1 cellular context compared by ENCODE assay signal in the genomic region with DNA sequence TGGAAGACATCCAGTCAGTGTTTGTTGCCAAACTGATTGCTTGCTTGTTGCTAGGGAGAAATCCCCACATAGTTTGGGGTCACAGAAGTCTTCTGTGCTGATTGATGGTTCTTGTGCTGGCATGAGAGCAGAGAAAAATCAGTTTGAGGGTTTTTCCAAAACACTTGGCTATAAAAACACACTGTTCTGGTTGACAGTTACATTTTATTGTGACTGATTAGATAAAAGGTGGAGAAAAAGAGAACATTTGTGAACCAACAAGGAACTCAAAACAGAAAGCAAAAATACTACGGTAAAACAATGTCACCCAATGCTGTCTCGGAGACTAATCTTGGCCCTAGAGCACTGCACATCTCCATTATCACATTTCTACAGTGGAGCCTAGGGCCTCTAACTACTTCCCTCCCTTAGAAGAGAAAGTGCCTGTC.
TF ChIP-seq lines count a peak whose summit lies in the region.

No MANE protein-coding gene starts in this region.

TF ChIP-seq in HepG2, 621 proteins besides CTCF, POLR2A, EP300 and RAD21:
- no peak for TF ChIP-seq TBX2 (CRISPR knock-in tag; IDR thresholded peaks at IDR 0.05; ENCODE audit: borderline replicate concordance)
- no peak for TF ChIP-seq ZNF720 (CRISPR knock-in tag; IDR thresholded peaks at IDR 0.05)
- TF ChIP-seq, protein P1, sequence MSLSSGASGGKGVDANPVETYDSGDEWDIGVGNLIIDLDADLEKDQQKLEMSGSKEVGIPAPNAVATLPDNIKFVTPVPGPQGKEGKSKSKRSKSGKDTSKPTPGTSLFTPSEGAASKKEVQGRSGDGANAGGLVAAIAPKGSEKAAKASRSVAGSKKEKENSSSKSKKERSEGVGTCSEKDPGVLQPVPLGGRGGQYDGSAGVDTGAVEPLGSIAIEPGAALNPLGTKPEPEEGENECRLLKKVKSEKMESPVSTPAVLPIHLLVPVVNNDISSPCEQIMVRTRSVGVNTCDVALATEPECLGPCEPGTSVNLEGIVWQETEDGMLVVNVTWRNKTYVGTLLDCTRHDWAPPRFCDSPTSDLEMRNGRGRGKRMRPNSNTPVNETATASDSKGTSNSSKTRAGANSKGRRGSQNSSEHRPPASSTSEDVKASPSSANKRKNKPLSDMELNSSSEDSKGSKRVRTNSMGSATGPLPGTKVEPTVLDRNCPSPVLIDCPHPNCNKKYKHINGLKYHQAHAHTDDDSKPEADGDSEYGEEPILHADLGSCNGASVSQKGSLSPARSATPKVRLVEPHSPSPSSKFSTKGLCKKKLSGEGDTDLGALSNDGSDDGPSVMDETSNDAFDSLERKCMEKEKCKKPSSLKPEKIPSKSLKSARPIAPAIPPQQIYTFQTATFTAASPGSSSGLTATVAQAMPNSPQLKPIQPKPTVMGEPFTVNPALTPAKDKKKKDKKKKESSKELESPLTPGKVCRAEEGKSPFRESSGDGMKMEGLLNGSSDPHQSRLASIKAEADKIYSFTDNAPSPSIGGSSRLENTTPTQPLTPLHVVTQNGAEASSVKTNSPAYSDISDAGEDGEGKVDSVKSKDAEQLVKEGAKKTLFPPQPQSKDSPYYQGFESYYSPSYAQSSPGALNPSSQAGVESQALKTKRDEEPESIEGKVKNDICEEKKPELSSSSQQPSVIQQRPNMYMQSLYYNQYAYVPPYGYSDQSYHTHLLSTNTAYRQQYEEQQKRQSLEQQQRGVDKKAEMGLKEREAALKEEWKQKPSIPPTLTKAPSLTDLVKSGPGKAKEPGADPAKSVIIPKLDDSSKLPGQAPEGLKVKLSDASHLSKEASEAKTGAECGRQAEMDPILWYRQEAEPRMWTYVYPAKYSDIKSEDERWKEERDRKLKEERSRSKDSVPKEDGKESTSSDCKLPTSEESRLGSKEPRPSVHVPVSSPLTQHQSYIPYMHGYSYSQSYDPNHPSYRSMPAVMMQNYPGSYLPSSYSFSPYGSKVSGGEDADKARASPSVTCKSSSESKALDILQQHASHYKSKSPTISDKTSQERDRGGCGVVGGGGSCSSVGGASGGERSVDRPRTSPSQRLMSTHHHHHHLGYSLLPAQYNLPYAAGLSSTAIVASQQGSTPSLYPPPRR (CRISPR knock-in tag; IDR thresholded peaks at IDR 0.05; ENCODE audit: borderline replicate concordance), result no peak
- no peak for TF ChIP-seq SKI (IDR thresholded peaks at IDR 0.05; ENCODE audit: partially characterized antibody)
- TF ChIP-seq FIP1L1 (IDR thresholded peaks at IDR 0.05; ENCODE audit: borderline replicate concordance, insufficient read depth, low read depth, low read length), result no peak
- TF ChIP-seq HOXA9 (CRISPR knock-in tag; IDR thresholded peaks at IDR 0.05; ENCODE audit: borderline replicate concordance), result no peak
- TF ChIP-seq, protein P2, sequence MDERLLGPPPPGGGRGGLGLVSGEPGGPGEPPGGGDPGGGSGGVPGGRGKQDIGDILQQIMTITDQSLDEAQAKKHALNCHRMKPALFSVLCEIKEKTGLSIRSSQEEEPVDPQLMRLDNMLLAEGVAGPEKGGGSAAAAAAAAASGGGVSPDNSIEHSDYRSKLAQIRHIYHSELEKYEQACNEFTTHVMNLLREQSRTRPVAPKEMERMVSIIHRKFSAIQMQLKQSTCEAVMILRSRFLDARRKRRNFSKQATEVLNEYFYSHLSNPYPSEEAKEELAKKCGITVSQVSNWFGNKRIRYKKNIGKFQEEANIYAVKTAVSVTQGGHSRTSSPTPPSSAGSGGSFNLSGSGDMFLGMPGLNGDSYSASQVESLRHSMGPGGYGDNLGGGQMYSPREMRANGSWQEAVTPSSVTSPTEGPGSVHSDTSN (CRISPR knock-in tag; IDR thresholded peaks at IDR 0.05), result no peak
- TF ChIP-seq, protein P3, sequence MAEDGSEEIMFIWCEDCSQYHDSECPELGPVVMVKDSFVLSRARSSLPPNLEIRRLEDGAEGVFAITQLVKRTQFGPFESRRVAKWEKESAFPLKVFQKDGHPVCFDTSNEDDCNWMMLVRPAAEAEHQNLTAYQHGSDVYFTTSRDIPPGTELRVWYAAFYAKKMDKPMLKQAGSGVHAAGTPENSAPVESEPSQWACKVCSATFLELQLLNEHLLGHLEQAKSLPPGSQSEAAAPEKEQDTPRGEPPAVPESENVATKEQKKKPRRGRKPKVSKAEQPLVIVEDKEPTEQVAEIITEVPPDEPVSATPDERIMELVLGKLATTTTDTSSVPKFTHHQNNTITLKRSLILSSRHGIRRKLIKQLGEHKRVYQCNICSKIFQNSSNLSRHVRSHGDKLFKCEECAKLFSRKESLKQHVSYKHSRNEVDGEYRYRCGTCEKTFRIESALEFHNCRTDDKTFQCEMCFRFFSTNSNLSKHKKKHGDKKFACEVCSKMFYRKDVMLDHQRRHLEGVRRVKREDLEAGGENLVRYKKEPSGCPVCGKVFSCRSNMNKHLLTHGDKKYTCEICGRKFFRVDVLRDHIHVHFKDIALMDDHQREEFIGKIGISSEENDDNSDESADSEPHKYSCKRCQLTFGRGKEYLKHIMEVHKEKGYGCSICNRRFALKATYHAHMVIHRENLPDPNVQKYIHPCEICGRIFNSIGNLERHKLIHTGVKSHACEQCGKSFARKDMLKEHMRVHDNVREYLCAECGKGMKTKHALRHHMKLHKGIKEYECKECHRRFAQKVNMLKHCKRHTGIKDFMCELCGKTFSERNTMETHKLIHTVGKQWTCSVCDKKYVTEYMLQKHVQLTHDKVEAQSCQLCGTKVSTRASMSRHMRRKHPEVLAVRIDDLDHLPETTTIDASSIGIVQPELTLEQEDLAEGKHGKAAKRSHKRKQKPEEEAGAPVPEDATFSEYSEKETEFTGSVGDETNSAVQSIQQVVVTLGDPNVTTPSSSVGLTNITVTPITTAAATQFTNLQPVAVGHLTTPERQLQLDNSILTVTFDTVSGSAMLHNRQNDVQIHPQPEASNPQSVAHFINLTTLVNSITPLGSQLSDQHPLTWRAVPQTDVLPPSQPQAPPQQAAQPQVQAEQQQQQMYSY (CRISPR knock-in tag; IDR thresholded peaks at IDR 0.05), result no peak
- no peak for TF ChIP-seq ZBTB7A (CRISPR knock-in tag; IDR thresholded peaks at IDR 0.05)
- TF ChIP-seq ZNF879 (CRISPR knock-in tag; IDR thresholded peaks at IDR 0.05), result no peak
- TF ChIP-seq NCOA1 (CRISPR knock-in tag; IDR thresholded peaks at IDR 0.05), result no peak
- TF ChIP-seq, protein P4, sequence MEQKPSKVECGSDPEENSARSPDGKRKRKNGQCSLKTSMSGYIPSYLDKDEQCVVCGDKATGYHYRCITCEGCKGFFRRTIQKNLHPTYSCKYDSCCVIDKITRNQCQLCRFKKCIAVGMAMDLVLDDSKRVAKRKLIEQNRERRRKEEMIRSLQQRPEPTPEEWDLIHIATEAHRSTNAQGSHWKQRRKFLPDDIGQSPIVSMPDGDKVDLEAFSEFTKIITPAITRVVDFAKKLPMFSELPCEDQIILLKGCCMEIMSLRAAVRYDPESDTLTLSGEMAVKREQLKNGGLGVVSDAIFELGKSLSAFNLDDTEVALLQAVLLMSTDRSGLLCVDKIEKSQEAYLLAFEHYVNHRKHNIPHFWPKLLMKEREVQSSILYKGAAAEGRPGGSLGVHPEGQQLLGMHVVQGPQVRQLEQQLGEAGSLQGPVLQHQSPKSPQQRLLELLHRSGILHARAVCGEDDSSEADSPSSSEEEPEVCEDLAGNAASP (CRISPR knock-in tag; IDR thresholded peaks at IDR 0.05; ENCODE audit: borderline replicate concordance), result no peak
- TF ChIP-seq, protein P5, sequence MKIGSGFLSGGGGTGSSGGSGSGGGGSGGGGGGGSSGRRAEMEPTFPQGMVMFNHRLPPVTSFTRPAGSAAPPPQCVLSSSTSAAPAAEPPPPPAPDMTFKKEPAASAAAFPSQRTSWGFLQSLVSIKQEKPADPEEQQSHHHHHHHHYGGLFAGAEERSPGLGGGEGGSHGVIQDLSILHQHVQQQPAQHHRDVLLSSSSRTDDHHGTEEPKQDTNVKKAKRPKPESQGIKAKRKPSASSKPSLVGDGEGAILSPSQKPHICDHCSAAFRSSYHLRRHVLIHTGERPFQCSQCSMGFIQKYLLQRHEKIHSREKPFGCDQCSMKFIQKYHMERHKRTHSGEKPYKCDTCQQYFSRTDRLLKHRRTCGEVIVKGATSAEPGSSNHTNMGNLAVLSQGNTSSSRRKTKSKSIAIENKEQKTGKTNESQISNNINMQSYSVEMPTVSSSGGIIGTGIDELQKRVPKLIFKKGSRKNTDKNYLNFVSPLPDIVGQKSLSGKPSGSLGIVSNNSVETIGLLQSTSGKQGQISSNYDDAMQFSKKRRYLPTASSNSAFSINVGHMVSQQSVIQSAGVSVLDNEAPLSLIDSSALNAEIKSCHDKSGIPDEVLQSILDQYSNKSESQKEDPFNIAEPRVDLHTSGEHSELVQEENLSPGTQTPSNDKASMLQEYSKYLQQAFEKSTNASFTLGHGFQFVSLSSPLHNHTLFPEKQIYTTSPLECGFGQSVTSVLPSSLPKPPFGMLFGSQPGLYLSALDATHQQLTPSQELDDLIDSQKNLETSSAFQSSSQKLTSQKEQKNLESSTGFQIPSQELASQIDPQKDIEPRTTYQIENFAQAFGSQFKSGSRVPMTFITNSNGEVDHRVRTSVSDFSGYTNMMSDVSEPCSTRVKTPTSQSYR (CRISPR knock-in tag; IDR thresholded peaks at IDR 0.05; ENCODE audit: borderline replicate concordance), result no peak
- TF ChIP-seq, protein P6, sequence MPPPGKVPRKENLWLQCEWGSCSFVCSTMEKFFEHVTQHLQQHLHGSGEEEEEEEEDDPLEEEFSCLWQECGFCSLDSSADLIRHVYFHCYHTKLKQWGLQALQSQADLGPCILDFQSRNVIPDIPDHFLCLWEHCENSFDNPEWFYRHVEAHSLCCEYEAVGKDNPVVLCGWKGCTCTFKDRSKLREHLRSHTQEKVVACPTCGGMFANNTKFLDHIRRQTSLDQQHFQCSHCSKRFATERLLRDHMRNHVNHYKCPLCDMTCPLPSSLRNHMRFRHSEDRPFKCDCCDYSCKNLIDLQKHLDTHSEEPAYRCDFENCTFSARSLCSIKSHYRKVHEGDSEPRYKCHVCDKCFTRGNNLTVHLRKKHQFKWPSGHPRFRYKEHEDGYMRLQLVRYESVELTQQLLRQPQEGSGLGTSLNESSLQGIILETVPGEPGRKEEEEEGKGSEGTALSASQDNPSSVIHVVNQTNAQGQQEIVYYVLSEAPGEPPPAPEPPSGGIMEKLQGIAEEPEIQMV (CRISPR knock-in tag; IDR thresholded peaks at IDR 0.05; ENCODE audit: low read depth), result no peak
